8 cellular contexts compared by ENCODE assay signal in genomic region chr9:36728651-36729520, GRCh38.
A peak's percentile ranks its signal among the peaks of the same experiment; 100 is the strongest.
DNase-seq lines count a peak whose midpoint lies in the region; ATAC-seq, FAIRE-seq and TF ChIP-seq lines count a peak whose summit lies in the region.

No MANE protein-coding gene starts in this region.

- intact Hi-C loops in lower leg skin (cut with DNase I; ENCODE audit: low total_unique reads) = no loop called here

- H3K36me3 Mint-ChIP-seq in astrocyte (ENCODE audit: low read depth, unreplicated experiment) = no peaks in the 10 kb centered on the region

- H3K4me1 ChIP-seq in astrocyte (ENCODE audit: insufficient read depth, low read length) = no peaks in the 10 kb centered on the region

- no peak overlapping the region for H3K9ac ChIP-seq in astrocyte (ENCODE audit: low read length)

- H3K4me3 Mint-ChIP-seq in astrocyte (ENCODE audit: unreplicated experiment) = no peak overlapping the region

- no peaks in the 10 kb centered on the region for H3K79me2 ChIP-seq in astrocyte (ENCODE audit: insufficient read depth, low read length)

- no peak overlapping the region for H3K4me2 ChIP-seq in astrocyte (ENCODE audit: low read length)

- DNase-seq in AG10803 (ENCODE audit: low read depth) (peak; percentile 45), NCI-H1048 (lab: John Stamatoyannopoulos, UW) (peak; percentile 58), T-helper 2 cell (peak; percentile 16 to 58 (median 49)), astrocyte (ENCODE audit: low read depth) (peak; percentile 32), iPS-NIHi7 (ENCODE audit: extremely low spot score) (peak; percentile 91), lower leg skin (ENCODE audit: low spot score in 2 of 2) (no peak)
- peak; percentile 40 to 67 for DNase-seq in stimulated activated CD4-positive, alpha-beta T cell treated with anti-CD3 and anti-CD28 coated beads, Interleukin-1b, Interleukin-23, amount 100 ng/mL, for 4 hours (ENCODE audit: low read depth in 2 of 2)

- no peak overlapping the region for H3K27ac ChIP-seq in astrocyte (ENCODE audit: low read depth, low read length)

- no peaks in the 10 kb centered on the region for H3K4me1 Mint-ChIP-seq in astrocyte (ENCODE audit: low read depth, unreplicated experiment)

- TF ChIP-seq CTCF in AG10803 (conservative IDR thresholded peaks at IDR 0.05; ENCODE audit: low read length) = peak; percentile 59
- TF ChIP-seq CTCF in astrocyte (IDR thresholded peaks at IDR 0.05; ENCODE audit: insufficient read depth, low read depth, low read length) = peak; percentile 84
- TF ChIP-seq CTCF in lower leg skin (IDR thresholded peaks at IDR 0.05) = no peak

- H3K36me3 ChIP-seq in astrocyte (ENCODE audit: insufficient read depth, low read length) = no peaks in the 10 kb centered on the region

- no peaks in the 10 kb centered on the region for H3K27me3 ChIP-seq in astrocyte (ENCODE audit: insufficient read depth, low read length)

- no peak for FAIRE-seq in astrocyte (lab: Jason Lieb, UNC)

- ATAC-seq in GM19023 (IDR thresholded peaks at IDR 0.05; ENCODE audit: unreplicated experiment) = peak; percentile 75

- H3K27ac Mint-ChIP-seq in astrocyte (ENCODE audit: unreplicated experiment) = no peak overlapping the region

- peaks cover 4% of the 10 kb centered on the region for H3K9me3 Mint-ChIP-seq in astrocyte (ENCODE audit: unreplicated experiment)

- H3K9me3 ChIP-seq in astrocyte (ENCODE audit: insufficient read depth, low read depth, low read length) = peaks cover 7% of the 10 kb centered on the region

- H3K4me3 ChIP-seq in AG10803 (ENCODE audit: low read length) (no peak overlapping the region), astrocyte (ENCODE audit: insufficient read depth, low read depth, low read length) (no peak overlapping the region), lower leg skin (ENCODE audit: low read depth, poor library complexity, severe bottlenecking) (no peak overlapping the region)

- no peaks in the 10 kb centered on the region for H3K27me3 Mint-ChIP-seq in astrocyte (ENCODE audit: low read depth, unreplicated experiment)

- no peaks in the 10 kb centered on the region for H4K20me1 ChIP-seq in astrocyte (ENCODE audit: insufficient read depth, low read length)

- no peak for TF ChIP-seq POLR2A in lower leg skin (IDR thresholded peaks at IDR 0.05)

- no peak overlapping the region for H2AFZ ChIP-seq in astrocyte (ENCODE audit: low read depth, low read length)

- 43 to 46% methylated on average over 5 of the region's 5 CpGs for WGBS in lower leg skin, 2 donors

Comparison
In these comparisons a context has a peak if more than half of its experiments do, and no peak if none do; other contexts are left out.
1. DNase-seq: peak in AG10803 (single experiment), NCI-H1048 (single experiment), T-helper 2 cell (5 of 5), astrocyte (single experiment), iPS-NIHi7 (single experiment) and stimulated activated CD4-positive, alpha-beta T cell treated with anti-CD3 and anti-CD28 coated beads, Interleukin-1b, Interleukin-23, amount 100 ng/mL, for 4 hours (2 of 2); none in lower leg skin (0 of 2).
2. CTCF ChIP-seq: peak in AG10803 (single experiment) and astrocyte (single experiment); none in lower leg skin (0 of 3).